Comparison of ENCODE assay signal across 28 cellular contexts in genomic region chr11:50333861-50334260, GRCh38.
"Had no signal": no experiment of that assay in that cellular context is flagged by ENCODE, and none has a peak within 500 bp of the region (broad histone marks: within the 10 kb centered on the region; RNA-seq: fewer than 3 reads in every experiment).

No MANE protein-coding gene starts in this region.

- H3K27me3 ChIP-seq: ascending aorta, body of pancreas had no signal

- H3K27ac ChIP-seq: ascending aorta, body of pancreas had no signal

- H3K4me1 ChIP-seq: ascending aorta, body of pancreas had no signal

- ATAC-seq: activated naive CD4-positive, alpha-beta T cell treated with anti-CD3 and anti-CD28 coated beads, Interleukin-2, amount 50 U/mL, for 72 hours; activated naive CD8-positive, alpha-beta T cell treated with anti-CD3 and anti-CD28 coated beads, Interleukin-2, amount 50 U/mL, for 24 hours; activated T-cell treated with anti-CD3 and anti-CD28 coated beads, Interleukin-2, amount 50 U/mL, for 4 hours; body of pancreas; T-helper 17 cell had no signal

- H3K4me3 ChIP-seq: ascending aorta, body of pancreas had no signal

- DNase-seq: activated B cell treated with CpG ODN at 0.5 μM for 24 hours; activated CD4-positive, alpha-beta memory T cell treated with anti-CD3 and anti-CD28 coated beads for 36 hours; activated CD4-positive, alpha-beta T cell treated with anti-CD3 and anti-CD28 coated beads for 1 hour; activated CD4-positive, alpha-beta T cell treated with anti-CD3 and anti-CD28 coated beads, Interleukin-2, amount 10 ng/mL, durations not matched to agents 24 days and 14 days; activated CD8-positive, alpha-beta memory T cell treated with anti-CD3 and anti-CD28 coated beads for 24 hours; activated effector memory CD4-positive, alpha-beta T cell treated with anti-CD3 and anti-CD28 coated beads, Interleukin-2, amount 50 U/mL, for 16 hours; activated naive CD4-positive, alpha-beta T cell treated with Interleukin-2 at 50 U/mL for 16 hours; activated naive CD8-positive, alpha-beta T cell treated with anti-CD3 and anti-CD28 coated beads, Interleukin-2, amount 50 U/mL, for 24 hours; activated T-cell treated with anti-CD3 and anti-CD28 coated beads, Interleukin-2, amount 50 U/mL, for 4 hours; amniotic stem cell; body of pancreas; KG1; MV-4-11; NCI-H1092 treated with DMSO at 0.1 percent for 48 hours; NCI-H1417 treated with DMSO at 0.1 percent for 48 hours; NCI-H1694; NCI-H2029; NCI-H2107; NCI-H2171 treated with DMSO at 0.1 percent for 48 hours; NCI-H226; NCI-H69; NK-92 treated with Interleukin-12 subunit alpha and Interleukin-12 subunit beta, amount 100 ng/mL, for 24 hours; RPMI8226; SHP77 treated with DMSO at 0.1 percent for 48 hours; T-helper 17 cell; T-helper 9 cell had no signal

- H3K36me3 ChIP-seq: ascending aorta had no signal
